ENCODE assay signal across 20 cellular contexts in the genomic region with DNA sequence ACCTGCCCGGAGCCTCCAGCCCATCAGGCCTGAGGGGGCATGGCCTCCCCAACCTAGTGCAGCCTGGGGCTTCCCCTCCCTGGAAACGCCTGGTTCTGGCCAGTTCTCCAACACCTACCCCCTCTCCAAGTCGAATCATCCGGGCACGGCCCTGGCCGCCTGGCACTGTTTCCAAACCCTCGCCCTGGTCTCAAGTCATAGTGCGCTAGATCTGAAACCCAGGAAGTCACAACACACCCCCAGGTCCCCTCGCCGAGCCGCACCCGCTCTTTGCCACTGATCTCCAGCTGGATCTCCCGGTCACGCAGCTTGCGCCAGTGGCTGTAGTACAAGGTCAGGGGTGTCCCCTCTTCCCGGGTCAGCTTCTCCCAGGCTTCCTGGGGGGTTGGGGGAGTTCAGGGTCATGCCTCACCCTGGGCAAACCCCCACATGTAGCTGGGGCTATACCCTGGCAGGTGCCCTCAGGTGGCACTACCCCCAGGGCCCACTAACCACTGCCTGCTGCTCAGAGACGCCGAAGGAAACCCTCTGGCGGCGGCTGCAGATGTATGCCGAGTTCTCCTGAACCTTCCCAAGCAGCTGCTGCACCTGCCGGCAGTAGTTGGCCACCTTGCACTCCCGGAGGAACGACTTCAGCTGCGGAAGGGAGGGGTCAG. TPM values are rescaled to one million over a fixed set of nuclear protein-coding genes. Genes with fewer than 3 reads are reported as not detected.
DNase-seq lines count a peak whose midpoint lies in the region; ATAC-seq, FAIRE-seq and TF ChIP-seq lines count a peak whose summit lies in the region.
"Had no signal": no experiment of that assay in that cellular context is flagged by ENCODE, and none has a peak within 500 bp of the region (broad histone marks: within the 10 kb centered on the region; RNA-seq: fewer than 3 reads in every experiment).

No MANE protein-coding gene starts in this region.

- no peak for FAIRE-seq in HepG2 (lab: Jason Lieb, UNC)
- FAIRE-seq: D721Med had no signal

- no peak overlapping the region for H3K4me2 ChIP-seq in HepG2 (ENCODE audit: low read depth, low read length)
- H3K4me2 ChIP-seq: PC-9 had no signal

- BruUV-seq in HepG2 (replicated peaks; lab: Mats Ljungman, UMichigan) = no TSS peak

- H3K4me1 Mint-ChIP-seq in T-helper 17 cell (peaks cover 5% of the 10 kb centered on the region), osteocyte (ENCODE audit: unreplicated experiment) (peaks cover 34% of the 10 kb centered on the region)

- POLR2A ChIA-PET in HepG2 (lab: Yijun Ruan, JAX) = no interaction called here

- TF ChIP-seq POLR2A in HepG2 (IDR thresholded peaks at IDR 0.05; ENCODE audit: insufficient read depth in 1 of 2, low read depth in 2 of 2, low read length in 2 of 2) (no peak), right lobe of liver (IDR thresholded peaks at IDR 0.05) (no peak)

- TF ChIP-seq CTCF in HepG2 (CRISPR knock-in tag; IDR thresholded peaks at IDR 0.05) = no peak
- no peak for TF ChIP-seq CTCF in right lobe of liver (IDR thresholded peaks at IDR 0.05)
- no peak for TF ChIP-seq CTCF in osteocyte (IDR thresholded peaks at IDR 0.05)

- no peak for TF ChIP-seq RAD21 in HepG2 (CRISPR knock-in tag; IDR thresholded peaks at IDR 0.05)

- CTCF ChIA-PET in HepG2 (lab: Yijun Ruan, JAX; ENCODE audit: low intra/inter-chr PET ratio, low total read pairs) = no interaction called here

- TF ChIP-seq EP300 in HepG2 (IDR thresholded peaks at IDR 0.05; ENCODE audit: low read depth in 2 of 2, low read length in 2 of 2) (no peak), HepG2 (CRISPR knock-in tag; IDR thresholded peaks at IDR 0.05; ENCODE audit: borderline replicate concordance) (no peak)

- H3K4me3 ChIP-seq in HepG2 (replicated peaks in 1 of 3; ENCODE audit: insufficient read depth in 1 of 3, low read depth in 2 of 3, low read length in 3 of 3) (no peak overlapping the region), right lobe of liver (no peak overlapping the region)
- H3K4me3 ChIP-seq: MG63, PC-9 had no signal

- H3K79me2 ChIP-seq in HepG2 (ENCODE audit: insufficient read depth, low read length) = no peaks in the 10 kb centered on the region

- DNase-seq in HepG2 (ENCODE audit: low spot score) = no peak
- no peak for DNase-seq in right lobe of liver
- no peak for DNase-seq in T-helper 17 cell
- no peak for DNase-seq in osteocyte (ENCODE audit: extremely low spot score, unreplicated experiment)
- no peak for DNase-seq in NCI-H2081 (lab: John Stamatoyannopoulos, UW)
- DNase-seq in activated T-cell treated with anti-CD3 and anti-CD28 coated beads for 4 hours = no peak
- DNase-seq: CD4-positive, CD25-positive, alpha-beta regulatory T cell; GF-D8; GOT3; KG1; MG63; NCI-H1105; NCI-H1694 treated with DMSO at 0.1 percent for 48 hours; NCI-H446; NCI-H748 treated with DMSO at 0.1 percent for 48 hours; PC-9 had no signal

- H3K9me3 ChIP-seq in HepG2 (ENCODE audit: low read length) (no peaks in the 10 kb centered on the region), right lobe of liver (no peaks in the 10 kb centered on the region), T-helper 17 cell (ENCODE audit: control insufficient read depth, low read length, poor library complexity, severe bottlenecking) (no peaks in the 10 kb centered on the region)
- H3K9me3 ChIP-seq: MG63 had no signal

- H3K27ac Mint-ChIP-seq in T-helper 17 cell (no peak overlapping the region), osteocyte (ENCODE audit: unreplicated experiment) (peak overlapping the region; percentile 46)
- H3K27ac Mint-ChIP-seq: CD4-positive, CD25-positive, alpha-beta regulatory T cell had no signal

- H3K36me3 Mint-ChIP-seq in T-helper 17 cell (ENCODE audit: low read depth) = peaks cover 5% of the 10 kb centered on the region
- peaks cover 25% of the 10 kb centered on the region for H3K36me3 Mint-ChIP-seq in osteocyte (ENCODE audit: unreplicated experiment)

- no peak overlapping the region for H3K9ac ChIP-seq in HepG2 (ENCODE audit: insufficient read depth, low read depth, low read length)

- H3K4me3 Mint-ChIP-seq in T-helper 17 cell (peak overlapping the region; percentile 53), osteocyte (ENCODE audit: unreplicated experiment) (no peak overlapping the region)

- in situ Hi-C loops in HepG2 (cut with HindIII; ENCODE audit: extremely low pct_ligation_motif_present, low pct_unique_long_range_greater_than_20kb) = no loop called here

- 100% methylated on average over 17 of the region's 25 CpGs for WGBS in HepG2 (ENCODE audit: low lambda C conversion rate)
- WGBS in right lobe of liver (ENCODE audit: insufficient coverage, low coverage, low lambda C conversion rate, missing lambda C conversion rate) = 84% methylated on average over 9 of the region's 25 CpGs

- H3K36me3 ChIP-seq in HepG2 (replicated peaks in 1 of 2; ENCODE audit: control insufficient read depth in 1 of 2, insufficient read depth in 2 of 2, low read length in 2 of 2) (peaks cover 27 to 53% of the 10 kb centered on the region in 2 experiments), right lobe of liver (peaks cover 0 to 22% (median 6%) of the 10 kb centered on the region in 4 donors)

- ATAC-seq in HepG2 (no peak), right lobe of liver (no peak), T-helper 17 cell (no peak)
- ATAC-seq: Right ventricle myocardium inferior had no signal

- peaks cover 4 to 5% of the 10 kb centered on the region in 2 experiments; a peak in 3 of 5 replicates for H3K27me3 ChIP-seq in HepG2 (ENCODE audit: control insufficient read depth in 1 of 2, insufficient read depth in 2 of 2, low read length in 2 of 2)
- peaks cover 0 to 4% of the 10 kb centered on the region in 2 donors for H3K27me3 ChIP-seq in right lobe of liver
- H3K27me3 ChIP-seq: MG63 had no signal

- no peaks in the 10 kb centered on the region for H3K9me3 Mint-ChIP-seq in osteocyte (ENCODE audit: unreplicated experiment)

- peaks cover 8% of the 10 kb centered on the region; the same call in 1 of the 2 replicates for H4K20me1 ChIP-seq in HepG2 (ENCODE audit: insufficient read depth, low read length)

- H3K27ac ChIP-seq in HepG2 (ENCODE audit: extremely low read length, insufficient read depth, low read length) (no peak overlapping the region), right lobe of liver (no peak overlapping the region)
- H3K27ac ChIP-seq: HL-60, PC-9 had no signal

- H3K4me1 ChIP-seq in HepG2 (ENCODE audit: insufficient read depth, low read length) (peaks cover 5% of the 10 kb centered on the region), right lobe of liver (peaks cover 0 to 10% (median 3%) of the 10 kb centered on the region in 4 donors)

- intact Hi-C loops in HepG2 (cut with micrococcal nuclease; ENCODE audit: unreplicated experiment) (no loop called here), right lobe of liver (cut with DNase I) (no loop called here)

- no peak overlapping the region for H2AFZ ChIP-seq in HepG2 (ENCODE audit: low read length)
- H2AFZ ChIP-seq: PC-9 had no signal

- H3K27me3 Mint-ChIP-seq in T-helper 17 cell = peaks cover 5% of the 10 kb centered on the region
- no peaks in the 10 kb centered on the region for H3K27me3 Mint-ChIP-seq in osteocyte (ENCODE audit: unreplicated experiment)

RNA-seq across cellular contexts. Expression of gene NOC2L, which starts 13.0 kb away (rescaled TPM):
- total RNA-seq in HepG2 (2016; rRNA removed; fragmentation: Illumina TruSeq; extraction: Trizol) (91.6 and 103 TPM in 2 replicates), right lobe of liver (10 to 100 TPM; 28.9 to 36.8 (median 30.2) TPM), T-helper 17 cell (10 to 100 TPM; 45.2 to 51.7 TPM), osteocyte (60.5 and 63.3 TPM in 2 replicates)
- total RNA-seq in HepG2 (2016; cell fraction: cytosol; rRNA removed; fragmentation: Illumina TruSeq; extraction: Trizol; ENCODE audit: low read depth) = 14.1 and 16.1 TPM in 2 replicates
- 81.2 and 109 TPM in 2 replicates for total RNA-seq in HepG2 (2016; cell fraction: insoluble cytoplasmic fraction; rRNA removed; fragmentation: Illumina TruSeq; extraction: Trizol)
- total RNA-seq in HepG2 (2016; cell fraction: membrane; rRNA removed; fragmentation: Illumina TruSeq; extraction: Trizol) = 22.9 and 27.1 TPM in 2 replicates
- 53.2 and 63.8 TPM in 2 replicates for total RNA-seq in HepG2 (2016; cell fraction: nucleus; rRNA removed; fragmentation: Illumina TruSeq; extraction: Trizol)
- polyA plus RNA-seq in HepG2 (2011; rRNA removed) = 32.0 and 40.5 TPM in 2 replicates
- 33.6 and 44.6 TPM in 2 replicates for polyA plus RNA-seq in HepG2 (2011; cell fraction: cytosol; rRNA removed)
- polyA plus RNA-seq in HepG2 (2011; cell fraction: nucleus; rRNA removed) = 85.2 and 96.0 TPM in 2 replicates
- 41.8 and 44.3 TPM in 2 replicates for polyA plus RNA-seq in HepG2 (2012)
- polyA plus RNA-seq in HepG2 (2016; cell fraction: cytosol; fragmentation: Illumina TruSeq; extraction: Trizol; ENCODE audit: low read depth) = 5.1 and 6.4 TPM in 2 replicates
- polyA plus RNA-seq in HepG2 (2016; cell fraction: insoluble cytoplasmic fraction; fragmentation: Illumina TruSeq; extraction: Trizol; ENCODE audit: low read depth) = 69.1 and 81.1 TPM in 2 replicates
- polyA plus RNA-seq in HepG2 (2016; cell fraction: membrane; fragmentation: Illumina TruSeq; extraction: Trizol; ENCODE audit: low read depth) = 9.8 and 11.1 TPM in 2 replicates
- polyA plus RNA-seq in HepG2 (2016; cell fraction: nucleus; fragmentation: Illumina TruSeq; extraction: Trizol; ENCODE audit: insufficient read depth, low read depth) = 108 and 110 TPM in 2 replicates
- polyA minus RNA-seq in HepG2 (2011; rRNA and poly(A)+ RNA removed; ENCODE audit: low replicate concordance) = 118 and 166 TPM in 2 replicates
- polyA minus RNA-seq in HepG2 (2011; cell fraction: cytosol; rRNA and poly(A)+ RNA removed) = 43.1 and 44.0 TPM in 2 replicates
- polyA minus RNA-seq in HepG2 (2011; cell fraction: nucleus; rRNA and poly(A)+ RNA removed) = 18.8 and 20.1 TPM in 2 replicates

RNA-seq across cellular contexts. Expression of gene KLHL17, which starts 14.3 kb away (rescaled TPM):
- 2.8 and 9.3 TPM in 2 replicates for total RNA-seq in HepG2 (2016; rRNA removed; fragmentation: Illumina TruSeq; extraction: Trizol)
- 4.5 and 5.0 TPM in 2 replicates for total RNA-seq in HepG2 (2016; cell fraction: cytosol; rRNA removed; fragmentation: Illumina TruSeq; extraction: Trizol; ENCODE audit: low read depth)
- 2.4 and 10.3 TPM in 2 replicates for total RNA-seq in HepG2 (2016; cell fraction: insoluble cytoplasmic fraction; rRNA removed; fragmentation: Illumina TruSeq; extraction: Trizol)
- 2.6 and 2.8 TPM in 2 replicates for total RNA-seq in HepG2 (2016; cell fraction: membrane; rRNA removed; fragmentation: Illumina TruSeq; extraction: Trizol)
- total RNA-seq in HepG2 (2016; cell fraction: nucleus; rRNA removed; fragmentation: Illumina TruSeq; extraction: Trizol) = 14.8 and 15.9 TPM in 2 replicates
- polyA plus RNA-seq in HepG2 (2011; rRNA removed) = 24.7 and 31.4 TPM in 2 replicates
- 6.8 and 12.3 TPM in 2 replicates for polyA plus RNA-seq in HepG2 (2011; cell fraction: cytosol; rRNA removed)
- polyA plus RNA-seq in HepG2 (2011; cell fraction: nucleus; rRNA removed) = 590 and 778 TPM in 2 replicates
- 11.7 and 19.1 TPM in 2 replicates for polyA plus RNA-seq in HepG2 (2012)
- 1.1 and 1.3 TPM in 2 replicates for polyA plus RNA-seq in HepG2 (2016; cell fraction: cytosol; fragmentation: Illumina TruSeq; extraction: Trizol; ENCODE audit: low read depth)
- polyA plus RNA-seq in HepG2 (2016; cell fraction: insoluble cytoplasmic fraction; fragmentation: Illumina TruSeq; extraction: Trizol; ENCODE audit: low read depth) = 3.4 and 3.7 TPM in 2 replicates
- 1.9 and 2.4 TPM in 2 replicates for polyA plus RNA-seq in HepG2 (2016; cell fraction: membrane; fragmentation: Illumina TruSeq; extraction: Trizol; ENCODE audit: low read depth)
- polyA plus RNA-seq in HepG2 (2016; cell fraction: nucleus; fragmentation: Illumina TruSeq; extraction: Trizol; ENCODE audit: insufficient read depth, low read depth) = 71.9 and 74.8 TPM in 2 replicates
- 4.3 and 19.5 TPM in 2 replicates for polyA minus RNA-seq in HepG2 (2011; rRNA and poly(A)+ RNA removed; ENCODE audit: low replicate concordance)
- 4.6 and 4.9 TPM in 2 replicates for polyA minus RNA-seq in HepG2 (2011; cell fraction: cytosol; rRNA and poly(A)+ RNA removed)
- 24.9 and 31.0 TPM in 2 replicates for polyA minus RNA-seq in HepG2 (2011; cell fraction: nucleus; rRNA and poly(A)+ RNA removed)
- 1 to 10 TPM; 1.9 to 6.7 (median 4.3) TPM for total RNA-seq in right lobe of liver
- total RNA-seq in T-helper 17 cell = 10 to 100 TPM; 16.1 to 16.6 TPM
- total RNA-seq in osteocyte = 26.6 and 31.7 TPM in 2 replicates

RNA-seq across cellular contexts. Expression of gene PLEKHN1, which starts 20.2 kb away (rescaled TPM):
- total RNA-seq in HepG2 (2016; rRNA removed; fragmentation: Illumina TruSeq; extraction: Trizol) (0.21 and 0.42 TPM in 2 replicates), right lobe of liver (1 to 10 TPM in 1 of 6 experiments, under 1 TPM in 4, not detected in 1; 0.11 to 2.4 (median 0.26) TPM), T-helper 17 cell (1 to 10 TPM; 3.4 to 4.3 TPM), osteocyte (0.21 TPM in 2 replicates)
- not detected in 2 replicates for total RNA-seq in HepG2 (2016; cell fraction: cytosol; rRNA removed; fragmentation: Illumina TruSeq; extraction: Trizol; ENCODE audit: low read depth)
- 0.31 and 0.48 TPM in 2 replicates for total RNA-seq in HepG2 (2016; cell fraction: insoluble cytoplasmic fraction; rRNA removed; fragmentation: Illumina TruSeq; extraction: Trizol)
- total RNA-seq in HepG2 (2016; cell fraction: membrane; rRNA removed; fragmentation: Illumina TruSeq; extraction: Trizol) = 0.15 and 0.17 TPM in 2 replicates
- 0.59 and 0.63 TPM in 2 replicates for total RNA-seq in HepG2 (2016; cell fraction: nucleus; rRNA removed; fragmentation: Illumina TruSeq; extraction: Trizol)
- polyA plus RNA-seq in HepG2 (2011; rRNA removed) = 0.58 and 0.59 TPM in 2 replicates
- polyA plus RNA-seq in HepG2 (2011; cell fraction: cytosol; rRNA removed) = 0.13 and 0.23 TPM in 2 replicates
- 13.2 and 15.5 TPM in 2 replicates for polyA plus RNA-seq in HepG2 (2011; cell fraction: nucleus; rRNA removed)
- polyA plus RNA-seq in HepG2 (2012) = 0.51 and 0.55 TPM in 2 replicates
- 0.05 and 0.09 TPM in 2 replicates for polyA plus RNA-seq in HepG2 (2016; cell fraction: cytosol; fragmentation: Illumina TruSeq; extraction: Trizol; ENCODE audit: low read depth)
- polyA plus RNA-seq in HepG2 (2016; cell fraction: insoluble cytoplasmic fraction; fragmentation: Illumina TruSeq; extraction: Trizol; ENCODE audit: low read depth) = 0.29 and 0.48 TPM in 2 replicates
- 0.13 and 0.29 TPM in 2 replicates for polyA plus RNA-seq in HepG2 (2016; cell fraction: membrane; fragmentation: Illumina TruSeq; extraction: Trizol; ENCODE audit: low read depth)
- 2.6 and 2.7 TPM in 2 replicates for polyA plus RNA-seq in HepG2 (2016; cell fraction: nucleus; fragmentation: Illumina TruSeq; extraction: Trizol; ENCODE audit: insufficient read depth, low read depth)
- 0.26 and 0.54 TPM in 2 replicates for polyA minus RNA-seq in HepG2 (2011; rRNA and poly(A)+ RNA removed; ENCODE audit: low replicate concordance)
- polyA minus RNA-seq in HepG2 (2011; cell fraction: cytosol; rRNA and poly(A)+ RNA removed) = 0.53 TPM in 1 of 2 replicates, not detected in the other
- 1.8 and 1.9 TPM in 2 replicates for polyA minus RNA-seq in HepG2 (2011; cell fraction: nucleus; rRNA and poly(A)+ RNA removed)
- total RNA-seq: A673, Right ventricle myocardium inferior had no signal

RNA-seq across cellular contexts. Expression of gene SAMD11, which starts 22.3 kb away (rescaled TPM):
- total RNA-seq in HepG2 (2016; rRNA removed; fragmentation: Illumina TruSeq; extraction: Trizol) (0.11 TPM in 1 of 2 replicates, not detected in the other), right lobe of liver (1 to 10 TPM; 2.1 to 4.3 (median 3.7) TPM), T-helper 17 cell (not detected), osteocyte (16.6 and 19.5 TPM in 2 replicates)
- not detected in 2 replicates for total RNA-seq in HepG2 (2016; cell fraction: cytosol; rRNA removed; fragmentation: Illumina TruSeq; extraction: Trizol; ENCODE audit: low read depth)
- 0.13 TPM in 1 of 2 replicates, not detected in the other for total RNA-seq in HepG2 (2016; cell fraction: insoluble cytoplasmic fraction; rRNA removed; fragmentation: Illumina TruSeq; extraction: Trizol)
- not detected in 2 replicates for total RNA-seq in HepG2 (2016; cell fraction: membrane; rRNA removed; fragmentation: Illumina TruSeq; extraction: Trizol)
- total RNA-seq in HepG2 (2016; cell fraction: nucleus; rRNA removed; fragmentation: Illumina TruSeq; extraction: Trizol) = not detected in 2 replicates
- 0.09 TPM in 1 of 2 replicates, not detected in the other for polyA plus RNA-seq in HepG2 (2011; rRNA removed)
- 0.09 and 0.24 TPM in 2 replicates for polyA plus RNA-seq in HepG2 (2011; cell fraction: cytosol; rRNA removed)
- 0.10 and 0.37 TPM in 2 replicates for polyA plus RNA-seq in HepG2 (2011; cell fraction: nucleus; rRNA removed)
- not detected in 2 replicates for polyA plus RNA-seq in HepG2 (2012)
- not detected in 2 replicates for polyA plus RNA-seq in HepG2 (2016; cell fraction: cytosol; fragmentation: Illumina TruSeq; extraction: Trizol; ENCODE audit: low read depth)
- not detected in 2 replicates for polyA plus RNA-seq in HepG2 (2016; cell fraction: insoluble cytoplasmic fraction; fragmentation: Illumina TruSeq; extraction: Trizol; ENCODE audit: low read depth)
- not detected in 2 replicates for polyA plus RNA-seq in HepG2 (2016; cell fraction: membrane; fragmentation: Illumina TruSeq; extraction: Trizol; ENCODE audit: low read depth)
- polyA plus RNA-seq in HepG2 (2016; cell fraction: nucleus; fragmentation: Illumina TruSeq; extraction: Trizol; ENCODE audit: insufficient read depth, low read depth) = not detected in 2 replicates
- 19.7 TPM in 1 of 2 replicates, not detected in the other for polyA minus RNA-seq in HepG2 (2011; rRNA and poly(A)+ RNA removed; ENCODE audit: low replicate concordance)
- 0.99 and 1.4 TPM in 2 replicates for polyA minus RNA-seq in HepG2 (2011; cell fraction: cytosol; rRNA and poly(A)+ RNA removed)
- 1.2 TPM in 1 of 2 replicates, not detected in the other for polyA minus RNA-seq in HepG2 (2011; cell fraction: nucleus; rRNA and poly(A)+ RNA removed)
- total RNA-seq: CD4-positive, CD25-positive, alpha-beta regulatory T cell had no signal

RNA-seq across cellular contexts. Expression of gene PERM1, which starts 35.9 kb away (rescaled TPM):
- 0.04 TPM in 1 of 2 replicates, not detected in the other for total RNA-seq in HepG2 (2016; rRNA removed; fragmentation: Illumina TruSeq; extraction: Trizol)
- not detected in 2 replicates for total RNA-seq in HepG2 (2016; cell fraction: cytosol; rRNA removed; fragmentation: Illumina TruSeq; extraction: Trizol; ENCODE audit: low read depth)
- not detected in 2 replicates for total RNA-seq in HepG2 (2016; cell fraction: insoluble cytoplasmic fraction; rRNA removed; fragmentation: Illumina TruSeq; extraction: Trizol)
- total RNA-seq in HepG2 (2016; cell fraction: membrane; rRNA removed; fragmentation: Illumina TruSeq; extraction: Trizol) = not detected in 2 replicates
- not detected in 2 replicates for total RNA-seq in HepG2 (2016; cell fraction: nucleus; rRNA removed; fragmentation: Illumina TruSeq; extraction: Trizol)
- 0.29 and 0.38 TPM in 2 replicates for polyA plus RNA-seq in HepG2 (2011; rRNA removed)
- 0.17 and 0.32 TPM in 2 replicates for polyA plus RNA-seq in HepG2 (2011; cell fraction: cytosol; rRNA removed)
- polyA plus RNA-seq in HepG2 (2011; cell fraction: nucleus; rRNA removed) = 2.3 and 2.6 TPM in 2 replicates
- 0.44 TPM in 2 replicates for polyA plus RNA-seq in HepG2 (2012)
- polyA plus RNA-seq in HepG2 (2016; cell fraction: cytosol; fragmentation: Illumina TruSeq; extraction: Trizol; ENCODE audit: low read depth) = not detected in 2 replicates
- polyA plus RNA-seq in HepG2 (2016; cell fraction: insoluble cytoplasmic fraction; fragmentation: Illumina TruSeq; extraction: Trizol; ENCODE audit: low read depth) = not detected in 2 replicates
- not detected in 2 replicates for polyA plus RNA-seq in HepG2 (2016; cell fraction: membrane; fragmentation: Illumina TruSeq; extraction: Trizol; ENCODE audit: low read depth)
- polyA plus RNA-seq in HepG2 (2016; cell fraction: nucleus; fragmentation: Illumina TruSeq; extraction: Trizol; ENCODE audit: insufficient read depth, low read depth) = not detected in 2 replicates
- 0.09 and 2.7 TPM in 2 replicates for polyA minus RNA-seq in HepG2 (2011; rRNA and poly(A)+ RNA removed; ENCODE audit: low replicate concordance)
- polyA minus RNA-seq in HepG2 (2011; cell fraction: cytosol; rRNA and poly(A)+ RNA removed) = 0.44 and 0.59 TPM in 2 replicates
- polyA minus RNA-seq in HepG2 (2011; cell fraction: nucleus; rRNA and poly(A)+ RNA removed) = 0.99 and 1.2 TPM in 2 replicates
- total RNA-seq in right lobe of liver = under 1 TPM in 4 of 6 experiments, not detected in 2; 0.18 to 0.46 (median 0.28) TPM
- not detected for total RNA-seq in T-helper 17 cell
- 0.13 TPM in 1 of 2 replicates, not detected in the other for total RNA-seq in osteocyte
- total RNA-seq: A673; CD4-positive, CD25-positive, alpha-beta regulatory T cell had no signal
- polyA plus RNA-seq: CD4-positive, CD25-positive, alpha-beta regulatory T cell had no signal
